ENCODE assay signal across 20 cellular contexts in genomic region chr3:25486932-25487331, GRCh38. TPM values are rescaled to one million over a fixed set of nuclear protein-coding genes. Genes with fewer than 3 reads are reported as not detected.
DNase-seq lines count a peak whose midpoint lies in the region; ATAC-seq and TF ChIP-seq lines count a peak whose summit lies in the region.
"Had no signal": no experiment of that assay in that cellular context is flagged by ENCODE, and none has a peak within 500 bp of the region (broad histone marks: within the 10 kb centered on the region; RNA-seq: fewer than 3 reads in every experiment).

No MANE protein-coding gene starts in this region.

- 58% methylated on average over 6 of the region's 6 CpGs for WGBS in right cardiac atrium

- ATAC-seq in Right ventricle myocardium superior (ENCODE audit: poor library complexity) (peak; percentile 41), right cardiac atrium (peak; percentile 47 to 83), GM21360 (IDR thresholded peaks at IDR 0.05; ENCODE audit: unreplicated experiment) (no peak), left colon (no peak), HG03196 (IDR thresholded peaks at IDR 0.05; ENCODE audit: unreplicated experiment) (no peak)
- ATAC-seq: HCT116 had no signal

- H3K4me3 ChIP-seq in HEK293 (ENCODE audit: low read depth, low read length): no peak overlapping the region
- no peak overlapping the region for H3K4me3 ChIP-seq in left ventricle myocardium inferior
- no peak overlapping the region for H3K4me3 ChIP-seq in right cardiac atrium (ENCODE audit: low read length)
- H3K4me3 ChIP-seq: GM23248 had no signal

- H3K9me3 ChIP-seq in HEK293 (ENCODE audit: control insufficient read depth, insufficient read depth, low read depth, low read length) (no peaks in the 10 kb centered on the region), left ventricle myocardium inferior (replicated peaks) (peaks cover 3% of the 10 kb centered on the region), right cardiac atrium (ENCODE audit: control insufficient read depth, low read length) (no peaks in the 10 kb centered on the region)

- intact Hi-C loops in Right ventricle myocardium superior (cut with DNase I) (no loop called here), left ventricle myocardium inferior (cut with micrococcal nuclease) (no loop called here), right cardiac atrium (cut with DNase I) (no loop called here), left colon (cut with DNase I, micrococcal nuclease) (no loop called here)

- CTCF ChIA-PET in HEK293 (lab: Yijun Ruan, JAX): interaction anchor here (0.6 kb wide), 1 partner anchor 22 kb away, joined by 3 read pairs; no protein-coding TSS in a partner anchor

- DNase-seq in Right ventricle myocardium superior (no peak), left ventricle myocardium inferior (no peak), right cardiac atrium (no peak), left colon (no peak), kidney tubule cell (ENCODE audit: low spot score) (no peak)
- DNase-seq: C1 segment of cervical spinal cord; Calu3; CD4-positive, alpha-beta memory T cell; COR-L47; DMS53; DMS79 treated with DMSO at 0.1 percent for 48 hours; GF-D8; GM23248; H9; HFFc6 had no signal

- no peak for TF ChIP-seq CTCF in HEK293 (tag by site-specific recombination; IDR thresholded peaks at IDR 0.05)
- TF ChIP-seq CTCF in left ventricle myocardium inferior (IDR thresholded peaks at IDR 0.05; ENCODE audit: borderline replicate concordance): no peak

- H3K36me3 ChIP-seq in HEK293 (ENCODE audit: control insufficient read depth in 2 of 2, insufficient read depth in 1 of 2, low read length in 2 of 2) (no peaks in the 10 kb centered on the region), left ventricle myocardium inferior (no peaks in the 10 kb centered on the region)

- peaks cover 2% of the 10 kb centered on the region; the same call in 1 of the 2 replicates for H3K4me1 ChIP-seq in HEK293 (ENCODE audit: control insufficient read depth, insufficient read depth, low read length)
- H3K4me1 ChIP-seq in left ventricle myocardium inferior: peaks cover 83% of the 10 kb centered on the region
- peaks cover 2% of the 10 kb centered on the region for H3K4me1 ChIP-seq in right cardiac atrium (ENCODE audit: control insufficient read depth, insufficient read depth, low read length)

- no peak overlapping the region for H3K27ac ChIP-seq in HEK293 (ENCODE audit: extremely low read depth, low read depth, low read length)
- H3K27ac ChIP-seq in left ventricle myocardium inferior (replicated peaks): peak overlapping the region; percentile 68
- H3K27ac ChIP-seq in right cardiac atrium (ENCODE audit: low read length): no peak overlapping the region
- H3K27ac ChIP-seq: GM23248 had no signal

- H3K27me3 ChIP-seq in left ventricle myocardium inferior (ENCODE audit: low read depth): no peaks in the 10 kb centered on the region
- no peaks in the 10 kb centered on the region for H3K27me3 ChIP-seq in right cardiac atrium (ENCODE audit: control insufficient read depth, insufficient read depth)

- POLR2A ChIA-PET in HEK293 (lab: Yijun Ruan, JAX): no interaction called here

TF ChIP-seq in HEK293, 187 proteins besides CTCF, POLR2A, EP300 and RAD21:
- no peak for TF ChIP-seq SCRT1 (tag by site-specific recombination; IDR thresholded peaks at IDR 0.05; ENCODE audit: borderline replicate concordance)
- 0 out of 2 replicates have a peak, but pooled peaks have one; percentile 19 for TF ChIP-seq TRIM28 (IDR thresholded peaks at IDR 0.05; ENCODE audit: borderline replicate concordance, low read length)
- TF ChIP-seq ZNF16 (tag by site-specific recombination; IDR thresholded peaks at IDR 0.05; ENCODE audit: low read depth): no peak

RNA-seq across cellular contexts. Expression of gene RARB, which starts 58.9 kb away (rescaled TPM):
- total RNA-seq in Right ventricle myocardium superior (19.4 TPM), left ventricle myocardium inferior (15.6 TPM), right cardiac atrium (10 to 100 TPM; 17.0 to 26.4 (median 24.7) TPM), left colon (1 to 10 TPM; 1.2 to 4.3 TPM)
- 9.5 TPM for polyA plus RNA-seq in right cardiac atrium
- total RNA-seq: CD4-positive, alpha-beta memory T cell; G401; GM23248 had no signal

Comparison
In these comparisons a context has a peak if more than half of its experiments do, and no peak if none do; other contexts are left out.
1. ATAC-seq: peak in Right ventricle myocardium superior (single experiment) and right cardiac atrium (2 of 2); none in GM21360 (single experiment), left colon (single experiment) and HG03196 (single experiment).